Comparison of ENCODE assay signal across 15 cellular contexts in genomic region chr14:95479494-95479893, GRCh38. TPM values are rescaled to one million over a fixed set of nuclear protein-coding genes. Genes with fewer than 3 reads are reported as not detected.
DNase-seq lines count a peak whose midpoint lies in the region; ATAC-seq, FAIRE-seq and TF ChIP-seq lines count a peak whose summit lies in the region.
"Had no signal": no experiment of that assay in that cellular context is flagged by ENCODE, and none has a peak within 500 bp of the region (broad histone marks: within the 10 kb centered on the region; RNA-seq: fewer than 3 reads in every experiment).

No MANE protein-coding gene starts in this region.

- no peaks in the 10 kb centered on the region for H4K20me1 ChIP-seq in PC-3 (ENCODE audit: low read length)

- peak overlapping the region; percentile 4 for H3K27ac Mint-ChIP-seq in activated naive CD4-positive, alpha-beta T cell treated with anti-CD3 and anti-CD28 coated beads, Interleukin-2, amount 50 U/mL, for 24 hours
- H3K27ac Mint-ChIP-seq in stimulated activated memory B cell treated with anti-CD40 and anti-IgM and Interleukin-4, amounts not matched to agents 10 μg/mL and 1 μg/mL and 100 μg/mL, for 72 hours = peak overlapping the region; percentile 94
- H3K27ac Mint-ChIP-seq in endothelial cell (ENCODE audit: unreplicated experiment) = no peak overlapping the region

- CTCF ChIA-PET in PC-3 (lab: Charles Lee) = no interaction called here

- no peaks in the 10 kb centered on the region for H3K79me2 ChIP-seq in PC-3 (ENCODE audit: low read length)

- TF ChIP-seq POLR2A in esophagus muscularis mucosa (IDR thresholded peaks at IDR 0.05; ENCODE audit: low read depth) = no peak
- no peak for TF ChIP-seq POLR2A in H54 (IDR thresholded peaks at IDR 0.05; ENCODE audit: low read depth, low read length)

- H3K4me1 Mint-ChIP-seq in activated naive CD4-positive, alpha-beta T cell treated with anti-CD3 and anti-CD28 coated beads, Interleukin-2, amount 50 U/mL, for 24 hours = peaks cover 39% of the 10 kb centered on the region
- H3K4me1 Mint-ChIP-seq in stimulated activated memory B cell treated with anti-CD40 and anti-IgM and Interleukin-4, amounts not matched to agents 10 μg/mL and 1 μg/mL and 100 μg/mL, for 72 hours = peaks cover 47% of the 10 kb centered on the region
- peaks cover 2% of the 10 kb centered on the region for H3K4me1 Mint-ChIP-seq in endothelial cell (ENCODE audit: unreplicated experiment)

- intact Hi-C loops in PC-3 (cut with micrococcal nuclease) = no loop called here
- intact Hi-C loops in esophagus muscularis mucosa (cut with DNase I) = no loop called here

- ATAC-seq in PC-3 = no peak
- ATAC-seq in stimulated activated memory B cell treated with anti-CD40 and anti-IgM and Interleukin-4, amounts not matched to agents 10 μg/mL and 1 μg/mL and 100 μg/mL, for 72 hours = no peak

- H3K4me2 ChIP-seq in PC-3 (ENCODE audit: low read length) = peak overlapping the region; percentile 37; the same call in 1 of the 2 replicates

- POLR2A ChIA-PET in PC-3 (lab: Charles Lee; ENCODE audit: unreplicated experiment) = no interaction called here

- H3K9me3 ChIP-seq in PC-3 (ENCODE audit: low read length) (no peaks in the 10 kb centered on the region), esophagus muscularis mucosa (no peaks in the 10 kb centered on the region)
- H3K9me3 ChIP-seq: colonic mucosa, lower lobe of right lung, Peyer's patch, upper lobe of left lung had no signal

- no peaks in the 10 kb centered on the region for H3K9me3 Mint-ChIP-seq in activated naive CD4-positive, alpha-beta T cell treated with anti-CD3 and anti-CD28 coated beads, Interleukin-2, amount 50 U/mL, for 24 hours
- no peaks in the 10 kb centered on the region for H3K9me3 Mint-ChIP-seq in stimulated activated memory B cell treated with anti-CD40 and anti-IgM and Interleukin-4, amounts not matched to agents 10 μg/mL and 1 μg/mL and 100 μg/mL, for 72 hours
- no peaks in the 10 kb centered on the region for H3K9me3 Mint-ChIP-seq in endothelial cell (ENCODE audit: unreplicated experiment)

- TF ChIP-seq CTCF in PC-3 (conservative IDR thresholded peaks at IDR 0.05; ENCODE audit: low read depth, low read length) (no peak), esophagus muscularis mucosa (IDR thresholded peaks at IDR 0.05) (no peak), endothelial cell (IDR thresholded peaks at IDR 0.05; ENCODE audit: unreplicated experiment) (no peak)

- H3K36me3 ChIP-seq in PC-3 (ENCODE audit: low read depth, low read length) = no peaks in the 10 kb centered on the region
- H3K36me3 ChIP-seq in esophagus muscularis mucosa = peaks cover 9 to 13% (median 12%) of the 10 kb centered on the region in 4 donors

- BruUV-seq in PC-3 (replicated peaks; lab: Mats Ljungman, UMichigan) = no TSS peak

- H3K4me3 ChIP-seq in PC-3 (ENCODE audit: low read length) = no peak overlapping the region
- H3K4me3 ChIP-seq in esophagus muscularis mucosa = no peak overlapping the region
- H3K4me3 ChIP-seq: colonic mucosa, lower lobe of right lung, Peyer's patch, upper lobe of left lung had no signal

- H2AFZ ChIP-seq in PC-3 (ENCODE audit: low read length) = no peak overlapping the region

- FAIRE-seq in H54 (lab: Jason Lieb, UNC) = no peak

- peaks cover 3% of the 10 kb centered on the region for H3K36me3 Mint-ChIP-seq in activated naive CD4-positive, alpha-beta T cell treated with anti-CD3 and anti-CD28 coated beads, Interleukin-2, amount 50 U/mL, for 24 hours
- peaks cover 27% of the 10 kb centered on the region for H3K36me3 Mint-ChIP-seq in stimulated activated memory B cell treated with anti-CD40 and anti-IgM and Interleukin-4, amounts not matched to agents 10 μg/mL and 1 μg/mL and 100 μg/mL, for 72 hours
- H3K36me3 Mint-ChIP-seq in endothelial cell (ENCODE audit: low read depth, unreplicated experiment) = no peaks in the 10 kb centered on the region

- H3K27me3 ChIP-seq in PC-3 (ENCODE audit: low read length) (no peaks in the 10 kb centered on the region), esophagus muscularis mucosa (peaks cover 0 to 6% (median 1%) of the 10 kb centered on the region in 4 donors)
- H3K27me3 ChIP-seq: colonic mucosa, Peyer's patch, upper lobe of left lung had no signal

- H3K27me3 Mint-ChIP-seq in activated naive CD4-positive, alpha-beta T cell treated with anti-CD3 and anti-CD28 coated beads, Interleukin-2, amount 50 U/mL, for 24 hours = no peaks in the 10 kb centered on the region
- no peaks in the 10 kb centered on the region for H3K27me3 Mint-ChIP-seq in stimulated activated memory B cell treated with anti-CD40 and anti-IgM and Interleukin-4, amounts not matched to agents 10 μg/mL and 1 μg/mL and 100 μg/mL, for 72 hours
- peaks cover 2% of the 10 kb centered on the region for H3K27me3 Mint-ChIP-seq in endothelial cell (ENCODE audit: unreplicated experiment)

- no peaks in the 10 kb centered on the region for H3K9me2 ChIP-seq in PC-3 (replicated peaks; ENCODE audit: low read length)

- no peak overlapping the region for H3K4me3 Mint-ChIP-seq in activated naive CD4-positive, alpha-beta T cell treated with anti-CD3 and anti-CD28 coated beads, Interleukin-2, amount 50 U/mL, for 24 hours
- peak overlapping the region; percentile 28 for H3K4me3 Mint-ChIP-seq in stimulated activated memory B cell treated with anti-CD40 and anti-IgM and Interleukin-4, amounts not matched to agents 10 μg/mL and 1 μg/mL and 100 μg/mL, for 72 hours
- H3K4me3 Mint-ChIP-seq in endothelial cell (ENCODE audit: unreplicated experiment) = no peak overlapping the region

- H3K9ac ChIP-seq in PC-3 (ENCODE audit: low read length) = 0 out of 2 replicates have a peak overlapping the region, but pooled peaks have one; percentile 4

- no peaks in the 10 kb centered on the region for H3F3A ChIP-seq in PC-3 (ENCODE audit: low read length, unreplicated experiment)

- DNase-seq in activated naive CD4-positive, alpha-beta T cell treated with anti-CD3 and anti-CD28 coated beads, Interleukin-2, amount 50 U/mL, for 16 hours = no peak
- DNase-seq in PC-3 = no peak
- no peak for DNase-seq in esophagus muscularis mucosa (ENCODE audit: extremely low spot score)
- no peak for DNase-seq in endothelial cell (ENCODE audit: low spot score)
- no peak for DNase-seq in H54 (ENCODE audit: insufficient read length, low spot score)
- no peak for DNase-seq in NCI-H510A (lab: John Stamatoyannopoulos, UW)
- DNase-seq: amygdala, colonic mucosa, DMS79 treated with DMSO at 0.1 percent for 48 hours, lower lobe of right lung, NCI-H345 had no signal

- 97% methylated on average over 4 of the region's 4 CpGs for WGBS in esophagus muscularis mucosa

- peaks cover 28% of the 10 kb centered on the region for H3K4me1 ChIP-seq in PC-3 (ENCODE audit: insufficient read depth, low read length)
- H3K4me1 ChIP-seq in esophagus muscularis mucosa = peaks cover 35 to 73% (median 66%) of the 10 kb centered on the region in 4 donors

- TF ChIP-seq EP300 in esophagus muscularis mucosa (IDR thresholded peaks at IDR 0.05) = no peak

- H3K27ac ChIP-seq in PC-3 (ENCODE audit: low read length) (peak overlapping the region; percentile 11; the same call in 1 of the 2 replicates), esophagus muscularis mucosa (replicated peaks in 1 of 4) (peak overlapping the region in 3 of 4 donors; percentile 25 to 37 (median 33))
- H3K27ac ChIP-seq: colonic mucosa, lower lobe of right lung had no signal

RNA-seq across cellular contexts. Expression of gene SYNE3, which starts 37.0 kb away (rescaled TPM):
- 1.2 and 3.5 TPM in 2 replicates for total RNA-seq in PC-3 (2014; rRNA removed)
- total RNA-seq in esophagus muscularis mucosa = 10 to 100 TPM; 14.4 to 18.7 (median 16.6) TPM
- 0.62 TPM for total RNA-seq in endothelial cell (ENCODE audit: unreplicated experiment)

RNA-seq across cellular contexts. Expression of gene GLRX5, which starts 55.4 kb away (rescaled TPM):
- total RNA-seq in PC-3 (2014; rRNA removed) (60.0 and 64.3 TPM in 2 replicates), esophagus muscularis mucosa (10 to 100 TPM; 34.3 to 51.5 (median 43.5) TPM), endothelial cell (ENCODE audit: unreplicated experiment) (40.3 TPM)
